8 cellular contexts compared by ENCODE assay signal in genomic region chr9:106862115-106862945, GRCh38. TPM values are rescaled to one million over a fixed set of nuclear protein-coding genes. Genes with fewer than 3 reads are reported as not detected.
A peak's percentile ranks its signal among the peaks of the same experiment; 100 is the strongest.
DNase-seq lines count a peak whose midpoint lies in the region; ATAC-seq, FAIRE-seq and TF ChIP-seq lines count a peak whose summit lies in the region.

No MANE protein-coding gene starts in this region.

- no TSS peak for BruUV-seq in GM12878 (replicated peaks; lab: Mats Ljungman, UMichigan)

- no peak overlapping the region for H3K4me3 ChIP-seq in GM12878
- H3K4me3 ChIP-seq in smooth muscle cell: peak overlapping the region; percentile 89

- no peaks in the 10 kb centered on the region for H3K4me1 ChIP-seq in GM12878 (ENCODE audit: control insufficient read depth, insufficient read depth, low read length)
- peaks cover 33% of the 10 kb centered on the region for H3K4me1 ChIP-seq in smooth muscle cell (ENCODE audit: low read depth)

- no peak overlapping the region for H3K27ac ChIP-seq in GM12878 (ENCODE audit: control insufficient read depth, insufficient read depth)
- H3K27ac ChIP-seq in smooth muscle cell (ENCODE audit: low read depth): peak overlapping the region; percentile 68

- DNase-seq in NCI-H2029 treated with DMSO at 0.1 percent for 48 hours (lab: John Stamatoyannopoulos, UW) (peak; percentile 25), NCI-H2029 (lab: John Stamatoyannopoulos, UW) (no peak), NCI-H1694 (lab: John Stamatoyannopoulos, UW) (peak; percentile 18), GM12878 (ENCODE audit: low read depth, low spot score) (no peak), iPS-NIHi7 (ENCODE audit: extremely low spot score) (peak; percentile 32), smooth muscle cell (lab: John Stamatoyannopoulos, UW; ENCODE audit: unreplicated experiment) (no peak)

- SMC1A ChIA-PET in GM12878 (lab: Charles Lee; ENCODE audit: uncharacterized antibody, unreplicated experiment): interaction anchor here (0.6 to 19.8 kb wide), 12 partner anchors 9 to 1020 kb away, joined by 3 to 219 read pairs (median 5); no protein-coding TSS in a partner anchor

- RAD21 ChIA-PET in GM12878 (lab: Charles Lee; ENCODE audit: unreplicated experiment): interaction anchor here (0.8 to 2.1 kb wide), 6 partner anchors 21 to 577 kb away, joined by 3 to 7 read pairs (median 4); no protein-coding TSS in a partner anchor

- ATAC-seq in GM12878 (peak; percentile 41), GM21717 (IDR thresholded peaks at IDR 0.05; ENCODE audit: unreplicated experiment) (no peak), GM21825 (IDR thresholded peaks at IDR 0.05; ENCODE audit: unreplicated experiment) (no peak)

- intact Hi-C loops in GM12878 (cut with micrococcal nuclease; ENCODE audit: unreplicated experiment): loop anchor here (2.0 to 5.0 kb wide), 7 partner anchors 48 to 575 kb away; no protein-coding TSS in a partner anchor

- H3K79me2 ChIP-seq in GM12878 (ENCODE audit: control insufficient read depth, insufficient read depth, low read length): no peaks in the 10 kb centered on the region
- H3K79me2 ChIP-seq in smooth muscle cell (ENCODE audit: low read depth): peaks cover 52% of the 10 kb centered on the region

- H2AFZ ChIP-seq in GM12878 (ENCODE audit: control insufficient read depth, low read depth, low read length) (no peak overlapping the region), smooth muscle cell (ENCODE audit: low read depth) (peak overlapping the region; percentile 87)

- no peak overlapping the region for H3K4me2 ChIP-seq in GM12878 (ENCODE audit: control insufficient read depth, insufficient read depth)
- H3K4me2 ChIP-seq in smooth muscle cell: peak overlapping the region; percentile 93

- H4K20me1 ChIP-seq in GM12878 (ENCODE audit: control insufficient read depth, insufficient read depth) (no peaks in the 10 kb centered on the region), smooth muscle cell (ENCODE audit: low read depth) (no peaks in the 10 kb centered on the region)

- H3F3A ChIP-seq in smooth muscle cell (ENCODE audit: low read depth): no peaks in the 10 kb centered on the region

- H3K36me3 ChIP-seq in GM12878 (ENCODE audit: control insufficient read depth in 2 of 2, insufficient read depth in 2 of 2, low read length in 1 of 2) (no peaks in the 10 kb centered on the region), smooth muscle cell (ENCODE audit: low read depth) (no peaks in the 10 kb centered on the region)

- in situ Hi-C loops in GM12878 (cut with MboI): no loop called here

- CTCF ChIA-PET in GM12878 (lab: Yijun Ruan, JAX): interaction anchor here (0.8 to 1.8 kb wide), 4 partner anchors 9 to 1021 kb away, joined by 3 to 7 read pairs (median 4); no protein-coding TSS in a partner anchor

- TF ChIP-seq EP300 in GM12878 (IDR thresholded peaks at IDR 0.05; ENCODE audit: borderline replicate concordance in 1 of 2, control insufficient read depth in 1 of 2, low read depth in 2 of 2, low read length in 2 of 2): no peak

- FAIRE-seq in GM12878 (lab: Jason Lieb, UNC): no peak

- TF ChIP-seq POLR2A in GM12878 (IDR thresholded peaks at IDR 0.05; ENCODE audit: low read depth, low read length): no peak

- peak in 1 of 3 experiments; percentile 44; a peak in 2 of 6 replicates for TF ChIP-seq CTCF in GM12878 (IDR thresholded peaks at IDR 0.05 in 2 of 3, conservative IDR thresholded peaks at IDR 0.05 in 1 of 3; ENCODE audit: control insufficient read depth in 2 of 3, extremely low read depth in 1 of 3, insufficient read depth in 1 of 3, low read depth in 3 of 3, low read length in 3 of 3)
- peak; percentile 52 for TF ChIP-seq CTCF in smooth muscle cell (IDR thresholded peaks at IDR 0.05; ENCODE audit: borderline replicate concordance, insufficient read depth, poor library complexity, severe bottlenecking)

- peaks cover 6 to 19% of the 10 kb centered on the region in 2 experiments; a peak in 3 of 4 replicates for H3K27me3 ChIP-seq in GM12878 (replicated peaks in 1 of 2; ENCODE audit: control insufficient read depth in 2 of 2, insufficient read depth in 2 of 2, low read length in 1 of 2)
- no peaks in the 10 kb centered on the region for H3K27me3 ChIP-seq in smooth muscle cell (ENCODE audit: low read depth)

- TF ChIP-seq RAD21 in GM12878 (IDR thresholded peaks at IDR 0.05; ENCODE audit: insufficient read depth, low read depth, low read length): peak; percentile 29; the same call in 1 of the 2 replicates

- 33% methylated on average over 37 of the region's 37 CpGs for WGBS in GM12878 (ENCODE audit: insufficient coverage, insufficient replicate concordance, low lambda C conversion rate, missing lambda C conversion rate)
- WGBS in smooth muscle cell (ENCODE audit: low lambda C conversion rate): under 1% methylated on average over 34 of the region's 37 CpGs

- POLR2A ChIA-PET in GM12878 (lab: Charles Lee): no interaction called here

- H3K9me3 ChIP-seq in GM12878 (replicated peaks; ENCODE audit: control insufficient read depth, insufficient read depth, low read length) (peaks cover 2% of the 10 kb centered on the region; the same call in 1 of the 3 replicates), smooth muscle cell (replicated peaks; ENCODE audit: low read depth) (no peaks in the 10 kb centered on the region)

- no peak overlapping the region for H3K9ac ChIP-seq in GM12878 (ENCODE audit: control insufficient read depth, insufficient read depth, low read length)
- H3K9ac ChIP-seq in smooth muscle cell (ENCODE audit: low read depth): peak overlapping the region; percentile 56

TF ChIP-seq in GM12878, 131 proteins besides CTCF, POLR2A, EP300 and RAD21 (continues in another document):
- TF ChIP-seq SREBF1 (IDR thresholded peaks at IDR 0.05; ENCODE audit: low read length): no peak
- no peak for TF ChIP-seq HDAC2 (IDR thresholded peaks at IDR 0.05)
- 0 out of 2 replicates have a peak, but pooled peaks have one; percentile 38 for TF ChIP-seq SIN3A (IDR thresholded peaks at IDR 0.05; ENCODE audit: low read depth, low read length)
- no peak for TF ChIP-seq NR2C2 (IDR thresholded peaks at IDR 0.05; ENCODE audit: borderline replicate concordance, control insufficient read depth, insufficient read length, low read depth)
- TF ChIP-seq, protein P1, sequence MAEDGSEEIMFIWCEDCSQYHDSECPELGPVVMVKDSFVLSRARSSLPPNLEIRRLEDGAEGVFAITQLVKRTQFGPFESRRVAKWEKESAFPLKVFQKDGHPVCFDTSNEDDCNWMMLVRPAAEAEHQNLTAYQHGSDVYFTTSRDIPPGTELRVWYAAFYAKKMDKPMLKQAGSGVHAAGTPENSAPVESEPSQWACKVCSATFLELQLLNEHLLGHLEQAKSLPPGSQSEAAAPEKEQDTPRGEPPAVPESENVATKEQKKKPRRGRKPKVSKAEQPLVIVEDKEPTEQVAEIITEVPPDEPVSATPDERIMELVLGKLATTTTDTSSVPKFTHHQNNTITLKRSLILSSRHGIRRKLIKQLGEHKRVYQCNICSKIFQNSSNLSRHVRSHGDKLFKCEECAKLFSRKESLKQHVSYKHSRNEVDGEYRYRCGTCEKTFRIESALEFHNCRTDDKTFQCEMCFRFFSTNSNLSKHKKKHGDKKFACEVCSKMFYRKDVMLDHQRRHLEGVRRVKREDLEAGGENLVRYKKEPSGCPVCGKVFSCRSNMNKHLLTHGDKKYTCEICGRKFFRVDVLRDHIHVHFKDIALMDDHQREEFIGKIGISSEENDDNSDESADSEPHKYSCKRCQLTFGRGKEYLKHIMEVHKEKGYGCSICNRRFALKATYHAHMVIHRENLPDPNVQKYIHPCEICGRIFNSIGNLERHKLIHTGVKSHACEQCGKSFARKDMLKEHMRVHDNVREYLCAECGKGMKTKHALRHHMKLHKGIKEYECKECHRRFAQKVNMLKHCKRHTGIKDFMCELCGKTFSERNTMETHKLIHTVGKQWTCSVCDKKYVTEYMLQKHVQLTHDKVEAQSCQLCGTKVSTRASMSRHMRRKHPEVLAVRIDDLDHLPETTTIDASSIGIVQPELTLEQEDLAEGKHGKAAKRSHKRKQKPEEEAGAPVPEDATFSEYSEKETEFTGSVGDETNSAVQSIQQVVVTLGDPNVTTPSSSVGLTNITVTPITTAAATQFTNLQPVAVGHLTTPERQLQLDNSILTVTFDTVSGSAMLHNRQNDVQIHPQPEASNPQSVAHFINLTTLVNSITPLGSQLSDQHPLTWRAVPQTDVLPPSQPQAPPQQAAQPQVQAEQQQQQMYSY (CRISPR knock-in tag; IDR thresholded peaks at IDR 0.05): no peak
- no peak for TF ChIP-seq MLLT1 (IDR thresholded peaks at IDR 0.05)

RNA-seq across cellular contexts. Expression of gene ZNF462, which starts 0.6 kb away (rescaled TPM):
- total RNA-seq in GM12878 (2013; cell fraction: nucleolus; rRNA removed): 85.2 and 85.6 TPM in 2 replicates
- total RNA-seq in GM12878 (2014; rRNA removed) (0.71 and 1.5 TPM in 2 replicates), GM12878 (2014; rRNA removed; fragmentation: Illumina TruSeq; extraction: Trizol) (0.74 and 0.76 TPM in 2 replicates), GM12878 (2021) (1.7 and 3.2 TPM in 2 replicates), smooth muscle cell (29.9 and 32.2 TPM in 2 replicates)
- 0.07 TPM for polyA plus RNA-seq in GM12878 (2011; ENCODE audit: low read depth)
- polyA plus RNA-seq in GM12878 (2011; rRNA removed) (8.9 and 13.7 TPM in 2 replicates), GM12878 (2014; fragmentation: Illumina TruSeq; extraction: Trizol) (0.51 and 1.3 TPM in 2 replicates), GM12878 (2014; fragmentation: Nextera tagmentation; extraction: Ambion mirVana) (under 1 TPM; 0.27 to 0.42 TPM), GM12878 (2014; rRNA removed) (0.40 and 0.81 TPM in 2 replicates), GM12878 (2016; fragmentation: Nextera tagmentation; extraction: Ambion mirVana) (under 1 TPM; 0.32 to 0.59 TPM), smooth muscle cell (9.1 and 9.3 TPM in 2 replicates)
- polyA plus RNA-seq in GM12878 (2011; cell fraction: cytosol; rRNA removed): 11.4 and 17.7 TPM in 2 replicates
- polyA plus RNA-seq in GM12878 (2011; cell fraction: nucleus; rRNA removed): 26.6 and 27.7 TPM in 2 replicates
- 0.05 and 0.07 TPM in 2 replicates for polyA plus RNA-seq in GM12878 (2012)
- polyA minus RNA-seq in GM12878 (2011; rRNA and poly(A)+ RNA removed): 35.2 and 49.9 TPM in 2 replicates
- polyA minus RNA-seq in GM12878 (2011; cell fraction: cytosol; rRNA and poly(A)+ RNA removed): 26.5 and 36.1 TPM in 2 replicates
- polyA minus RNA-seq in GM12878 (2011; cell fraction: nucleus; rRNA and poly(A)+ RNA removed): 50.5 and 80.2 TPM in 2 replicates

Comparison
In these comparisons a context has a peak if more than half of its experiments do, and no peak if none do; other contexts are left out.
1. DNase-seq: peak in NCI-H2029 treated with DMSO at 0.1 percent for 48 hours (single experiment), NCI-H1694 (single experiment) and iPS-NIHi7 (single experiment); none in NCI-H2029 (single experiment), GM12878 (single experiment) and smooth muscle cell (single experiment).